Comparison of ENCODE assay signal across 1 cellular context in the genomic region with DNA sequence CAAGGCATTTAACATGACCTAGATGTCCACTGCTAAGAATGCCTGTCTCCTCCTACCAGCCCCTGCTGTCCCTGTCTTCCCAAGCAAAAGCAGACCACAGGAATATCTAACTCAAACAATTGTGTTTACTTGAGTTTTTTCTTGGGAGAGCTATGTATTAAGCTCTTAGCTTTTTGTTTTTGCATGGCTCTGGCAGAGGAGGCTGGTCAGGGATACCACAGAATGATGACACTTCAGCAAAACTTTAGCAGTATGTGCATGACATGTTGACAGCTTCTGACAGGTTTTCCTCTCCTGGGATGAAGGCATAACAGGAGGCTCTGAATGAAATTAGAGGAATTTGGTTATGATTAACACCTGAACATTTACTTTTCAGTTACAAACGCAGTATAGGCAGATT.
TF ChIP-seq lines count a peak whose summit lies in the region.

No MANE protein-coding gene starts in this region.

TF ChIP-seq in GM23338, 12 proteins besides CTCF, POLR2A, EP300 and RAD21 (continued from another document):
- TF ChIP-seq, protein P1, sequence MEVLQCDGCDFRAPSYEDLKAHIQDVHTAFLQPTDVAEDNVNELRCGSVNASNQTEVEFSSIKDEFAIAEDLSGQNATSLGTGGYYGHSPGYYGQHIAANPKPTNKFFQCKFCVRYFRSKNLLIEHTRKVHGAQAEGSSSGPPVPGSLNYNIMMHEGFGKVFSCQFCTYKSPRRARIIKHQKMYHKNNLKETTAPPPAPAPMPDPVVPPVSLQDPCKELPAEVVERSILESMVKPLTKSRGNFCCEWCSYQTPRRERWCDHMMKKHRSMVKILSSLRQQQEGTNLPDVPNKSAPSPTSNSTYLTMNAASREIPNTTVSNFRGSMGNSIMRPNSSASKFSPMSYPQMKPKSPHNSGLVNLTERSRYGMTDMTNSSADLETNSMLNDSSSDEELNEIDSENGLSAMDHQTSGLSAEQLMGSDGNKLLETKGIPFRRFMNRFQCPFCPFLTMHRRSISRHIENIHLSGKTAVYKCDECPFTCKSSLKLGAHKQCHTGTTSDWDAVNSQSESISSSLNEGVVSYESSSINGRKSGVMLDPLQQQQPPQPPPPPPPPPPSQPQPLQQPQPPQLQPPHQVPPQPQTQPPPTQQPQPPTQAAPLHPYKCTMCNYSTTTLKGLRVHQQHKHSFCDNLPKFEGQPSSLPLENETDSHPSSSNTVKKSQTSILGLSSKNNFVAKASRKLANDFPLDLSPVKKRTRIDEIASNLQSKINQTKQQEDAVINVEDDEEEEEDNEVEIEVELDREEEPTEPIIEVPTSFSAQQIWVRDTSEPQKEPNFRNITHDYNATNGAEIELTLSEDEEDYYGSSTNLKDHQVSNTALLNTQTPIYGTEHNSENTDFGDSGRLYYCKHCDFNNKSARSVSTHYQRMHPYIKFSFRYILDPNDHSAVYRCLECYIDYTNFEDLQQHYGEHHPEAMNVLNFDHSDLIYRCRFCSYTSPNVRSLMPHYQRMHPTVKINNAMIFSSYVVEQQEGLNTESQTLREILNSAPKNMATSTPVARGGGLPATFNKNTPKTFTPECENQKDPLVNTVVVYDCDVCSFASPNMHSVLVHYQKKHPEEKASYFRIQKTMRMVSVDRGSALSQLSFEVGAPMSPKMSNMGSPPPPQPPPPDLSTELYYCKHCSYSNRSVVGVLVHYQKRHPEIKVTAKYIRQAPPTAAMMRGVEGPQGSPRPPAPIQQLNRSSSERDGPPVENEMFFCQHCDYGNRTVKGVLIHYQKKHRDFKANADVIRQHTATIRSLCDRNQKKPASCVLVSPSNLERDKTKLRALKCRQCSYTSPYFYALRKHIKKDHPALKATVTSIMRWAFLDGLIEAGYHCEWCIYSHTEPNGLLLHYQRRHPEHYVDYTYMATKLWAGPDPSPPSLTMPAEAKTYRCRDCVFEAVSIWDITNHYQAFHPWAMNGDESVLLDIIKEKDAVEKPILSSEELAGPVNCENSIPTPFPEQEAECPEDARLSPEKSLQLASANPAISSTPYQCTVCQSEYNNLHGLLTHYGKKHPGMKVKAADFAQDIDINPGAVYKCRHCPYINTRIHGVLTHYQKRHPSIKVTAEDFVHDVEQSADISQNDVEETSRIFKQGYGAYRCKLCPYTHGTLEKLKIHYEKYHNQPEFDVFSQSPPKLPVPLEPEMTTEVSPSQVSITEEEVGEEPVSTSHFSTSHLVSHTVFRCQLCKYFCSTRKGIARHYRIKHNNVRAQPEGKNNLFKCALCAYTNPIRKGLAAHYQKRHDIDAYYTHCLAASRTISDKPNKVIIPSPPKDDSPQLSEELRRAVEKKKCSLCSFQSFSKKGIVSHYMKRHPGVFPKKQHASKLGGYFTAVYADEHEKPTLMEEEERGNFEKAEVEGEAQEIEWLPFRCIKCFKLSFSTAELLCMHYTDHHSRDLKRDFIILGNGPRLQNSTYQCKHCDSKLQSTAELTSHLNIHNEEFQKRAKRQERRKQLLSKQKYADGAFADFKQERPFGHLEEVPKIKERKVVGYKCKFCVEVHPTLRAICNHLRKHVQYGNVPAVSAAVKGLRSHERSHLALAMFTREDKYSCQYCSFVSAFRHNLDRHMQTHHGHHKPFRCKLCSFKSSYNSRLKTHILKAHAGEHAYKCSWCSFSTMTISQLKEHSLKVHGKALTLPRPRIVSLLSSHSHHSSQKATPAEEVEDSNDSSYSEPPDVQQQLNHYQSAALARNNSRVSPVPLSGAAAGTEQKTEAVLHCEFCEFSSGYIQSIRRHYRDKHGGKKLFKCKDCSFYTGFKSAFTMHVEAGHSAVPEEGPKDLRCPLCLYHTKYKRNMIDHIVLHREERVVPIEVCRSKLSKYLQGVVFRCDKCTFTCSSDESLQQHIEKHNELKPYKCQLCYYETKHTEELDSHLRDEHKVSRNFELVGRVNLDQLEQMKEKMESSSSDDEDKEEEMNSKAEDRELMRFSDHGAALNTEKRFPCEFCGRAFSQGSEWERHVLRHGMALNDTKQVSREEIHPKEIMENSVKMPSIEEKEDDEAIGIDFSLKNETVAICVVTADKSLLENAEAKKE (CRISPR knock-in tag; IDR thresholded peaks at IDR 0.05), result no peak
- TF ChIP-seq ZNF114 (CRISPR knock-in tag; IDR thresholded peaks at IDR 0.05) (no peak), EZH2phosphoT487 (IDR thresholded peaks at IDR 0.05; ENCODE audit: unreplicated experiment) (no peak), CREB1 (CRISPR knock-in tag; IDR thresholded peaks at IDR 0.05; ENCODE audit: low read depth) (no peak), NANOG (IDR thresholded peaks at IDR 0.05; ENCODE audit: borderline replicate concordance) (no peak), POLR2AphosphoS5 (IDR thresholded peaks at IDR 0.05; ENCODE audit: low read depth) (no peak)
- TF ChIP-seq, protein P2, sequence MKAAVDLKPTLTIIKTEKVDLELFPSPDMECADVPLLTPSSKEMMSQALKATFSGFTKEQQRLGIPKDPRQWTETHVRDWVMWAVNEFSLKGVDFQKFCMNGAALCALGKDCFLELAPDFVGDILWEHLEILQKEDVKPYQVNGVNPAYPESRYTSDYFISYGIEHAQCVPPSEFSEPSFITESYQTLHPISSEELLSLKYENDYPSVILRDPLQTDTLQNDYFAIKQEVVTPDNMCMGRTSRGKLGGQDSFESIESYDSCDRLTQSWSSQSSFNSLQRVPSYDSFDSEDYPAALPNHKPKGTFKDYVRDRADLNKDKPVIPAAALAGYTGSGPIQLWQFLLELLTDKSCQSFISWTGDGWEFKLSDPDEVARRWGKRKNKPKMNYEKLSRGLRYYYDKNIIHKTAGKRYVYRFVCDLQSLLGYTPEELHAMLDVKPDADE (IDR thresholded peaks at IDR 0.05), result no peak
